ENCODE assay signal across 19 cellular contexts in genomic region chr1:53406551-53407235, GRCh38. TPM values are rescaled to one million over a fixed set of nuclear protein-coding genes. Genes with fewer than 3 reads are reported as not detected.
"Had no signal": no experiment of that assay in that cellular context is flagged by ENCODE, and none has a peak within 500 bp of the region (broad histone marks: within the 10 kb centered on the region; RNA-seq: fewer than 3 reads in every experiment).

No MANE protein-coding gene starts in this region.

- H3K9me3 Mint-ChIP-seq: nephron had no signal

- ATAC-seq: activated CD4-positive, CD25-positive, alpha-beta regulatory T cell treated with anti-CD3 and anti-CD28 coated beads, Interleukin-2, amount 50 U/mL, for 24 hours; heart right ventricle; sciatic nerve had no signal

- H3K4me3 Mint-ChIP-seq: nephron had no signal

- H3K27ac Mint-ChIP-seq: nephron had no signal

- DNase-seq: activated CD4-positive, alpha-beta T cell treated with anti-CD3 and anti-CD28 coated beads, Interleukin-2, amount 50 U/mL, for 4 hours; activated effector memory CD4-positive, alpha-beta T cell treated with Interleukin-2 at 50 U/mL for 16 hours; activated naive CD4-positive, alpha-beta T cell treated with anti-CD3 and anti-CD28 coated beads, Interleukin-2, amount 50 U/mL, for 16 hours; aorta; cerebellar nuclear complex; cortex of kidney; effector CD8-positive, alpha-beta T cell; esophagus squamous epithelium; heart right ventricle; mesenchymal stem cell; stimulated activated naive CD4-positive, alpha-beta T cell; substantia nigra; tibial artery had no signal

RNA-seq across cellular contexts. Expression of gene DMRTB1, which starts 52.5 kb away (rescaled TPM):
- total RNA-seq: activated CD8-positive, alpha-beta memory T cell treated with anti-CD3 and anti-CD28 coated beads for 36 hours; aorta; esophagus squamous epithelium; heart right ventricle; liver; sciatic nerve; T-helper 1 cell treated with Interleukin-12 subunit alpha and Interleukin-12 subunit beta and Interleukin-4 antibody, amounts not matched to agents 30 ng/mL and 1 ng/mL, for 36 hours had no signal
